ENCODE assay signal across 16 cellular contexts in genomic region chr13:112642061-112642460, GRCh38.
"Had no signal": no experiment of that assay in that cellular context is flagged by ENCODE, and none has a peak within 500 bp of the region (broad histone marks: within the 10 kb centered on the region; RNA-seq: fewer than 3 reads in every experiment).

No MANE protein-coding gene starts in this region.

- H3K27ac ChIP-seq: heart left ventricle, left lung, sigmoid colon, skin epidermis, stomach, thoracic aorta, transverse colon had no signal

- H3K36me3 ChIP-seq: heart left ventricle, left lung, sigmoid colon, stomach, thoracic aorta, transverse colon had no signal

- H3K36me3 Mint-ChIP-seq: naive thymus-derived CD4-positive, alpha-beta T cell had no signal

- H3K4me3 Mint-ChIP-seq: nephron progenitor cell had no signal

- H3K27me3 ChIP-seq: sigmoid colon had no signal

- H3K9me3 Mint-ChIP-seq: nephron progenitor cell had no signal

- H3K27ac Mint-ChIP-seq: naive thymus-derived CD4-positive, alpha-beta T cell; nephron progenitor cell had no signal

- H3K9me3 ChIP-seq: heart left ventricle, left lung, sigmoid colon, stomach, thoracic aorta, transverse colon had no signal

- H3K4me3 ChIP-seq: heart left ventricle, left lung, lung, sigmoid colon, skin epidermis, stomach, thoracic aorta, transverse colon had no signal

- DNase-seq: effector memory CD4-positive, alpha-beta T cell; heart left ventricle; hippocampal formation; left lung; mesenchymal stem cell; naive thymus-derived CD4-positive, alpha-beta T cell; nephron progenitor cell; sigmoid colon; stimulated activated CD4-positive, alpha-beta T cell treated with anti-CD3 and anti-CD28 coated beads, Interleukin-12 subunit alpha, Interleukin-12 subunit beta, amount 100 ng/mL, for 4 hours; stimulated activated naive CD4-positive, alpha-beta T cell; stomach; substantia nigra; transverse colon had no signal
